In genomic region chr2:233059797-233060499, GRCh38 we compare ENCODE assay signal across 8 cellular contexts. TPM values are rescaled to one million over a fixed set of nuclear protein-coding genes. Genes with fewer than 3 reads are reported as not detected.
DNase-seq lines count a peak whose midpoint lies in the region; ATAC-seq, FAIRE-seq and TF ChIP-seq lines count a peak whose summit lies in the region.

Gene INPP5D (plus strand): TSS chr2:233060342. CDS start chr2:233060479, 137 bp downstream.

- H3K9me1 ChIP-seq in endothelial cell of umbilical vein (replicated peaks; ENCODE audit: control insufficient read depth, extremely low read depth, insufficient read depth, low read length): no peaks in the 10 kb centered on the region

- peak; percentile 92 for FAIRE-seq in endothelial cell of umbilical vein (lab: Jason Lieb, UNC)

- no peaks in the 10 kb centered on the region for H3K27me3 Mint-ChIP-seq in activated CD4-positive, alpha-beta memory T cell treated with anti-CD3 and anti-CD28 coated beads for 36 hours

- H4K20me1 ChIP-seq in BLaER1 treated with 17β-estradiol and CSF1 and Interleukin-3, amounts not matched to agents 10 nM and 100 nM: peaks cover 27 to 46% (median 41%) of the 10 kb centered on the region in 11 experiments
- no peaks in the 10 kb centered on the region for H4K20me1 ChIP-seq in endothelial cell of umbilical vein (replicated peaks; ENCODE audit: control insufficient read depth, extremely low read depth, insufficient read depth, low read length)

- no peaks in the 10 kb centered on the region for H3K9me3 Mint-ChIP-seq in activated CD4-positive, alpha-beta memory T cell treated with anti-CD3 and anti-CD28 coated beads for 36 hours

- in situ Hi-C loops in gastrocnemius medialis (cut with MboI; ENCODE audit: low sequenced_read_pairs in 4 of 4): loop anchor here in 2 of 4 donors (25.0 kb wide), 1 partner anchor 448 kb away; no protein-coding TSS in a partner anchor

- peaks cover 34% of the 10 kb centered on the region for H3K4me1 Mint-ChIP-seq in activated CD4-positive, alpha-beta memory T cell treated with anti-CD3 and anti-CD28 coated beads for 36 hours (ENCODE audit: low read depth)

- peak within 1 kb of the TSS; percentile 81 for H2AFZ ChIP-seq in endothelial cell of umbilical vein (ENCODE audit: low read depth, low read length)

- peaks cover 43 to 54% (median 50%) of the 10 kb centered on the region in 10 experiments for H3K4me1 ChIP-seq in BLaER1 treated with 17β-estradiol and CSF1 and Interleukin-3, amounts not matched to agents 10 nM and 100 nM
- H3K4me1 ChIP-seq in endothelial cell of umbilical vein (ENCODE audit: control insufficient read depth, extremely low read depth, insufficient read depth, low read length) (peaks cover 32% of the 10 kb centered on the region), gastrocnemius medialis (peaks cover 3 to 13% of the 10 kb centered on the region in 2 donors)

- peak within 1 kb of the TSS; percentile 85 to 96 (median 90) for H3K9ac ChIP-seq in BLaER1 treated with 17β-estradiol and CSF1 and Interleukin-3, amounts not matched to agents 10 nM and 100 nM
- H3K9ac ChIP-seq in endothelial cell of umbilical vein (replicated peaks; ENCODE audit: extremely low read depth, insufficient read depth, low read length): peak within 1 kb of the TSS; percentile 44

- peak within 1 kb of the TSS; percentile 86 to 100 (median 98) for H3K4me2 ChIP-seq in BLaER1 treated with 17β-estradiol and CSF1 and Interleukin-3, amounts not matched to agents 10 nM and 100 nM
- H3K4me2 ChIP-seq in endothelial cell of umbilical vein (ENCODE audit: insufficient read depth, low read length): peak within 1 kb of the TSS; percentile 75

- TF ChIP-seq CTCF in endothelial cell of umbilical vein (IDR thresholded peaks at IDR 0.05; ENCODE audit: extremely low read depth in 1 of 2, insufficient read depth in 1 of 2, low read depth in 1 of 2, low read length in 2 of 2) (peak in 1 of 2 donors; percentile 4), gastrocnemius medialis (IDR thresholded peaks at IDR 0.05 in 4 of 5, conservative IDR thresholded peaks at IDR 0.05 in 1 of 5) (no peak), WERI-Rb-1 (IDR thresholded peaks at IDR 0.05; ENCODE audit: low read depth, low read length) (no peak)

- H3K27ac Mint-ChIP-seq in activated CD4-positive, alpha-beta memory T cell treated with anti-CD3 and anti-CD28 coated beads for 36 hours: peak within 1 kb of the TSS; percentile 99

- no TSS peak for BruUV-seq in endothelial cell of umbilical vein (replicated peaks; lab: Mats Ljungman, UMichigan)

- dilution Hi-C loops in endothelial cell of umbilical vein (cut with MboI; ENCODE audit: extremely low pct_ligation_motif_present, low sequenced_read_pairs): no loop called here

- peak within 1 kb of the TSS; percentile 84 to 99 (median 94) for H3K27ac ChIP-seq in BLaER1 treated with 17β-estradiol and CSF1 and Interleukin-3, amounts not matched to agents 10 nM and 100 nM
- peak within 1 kb of the TSS; percentile 53 for H3K27ac ChIP-seq in endothelial cell of umbilical vein (ENCODE audit: insufficient read depth, low read depth, low read length)
- peak within 1 kb of the TSS; percentile 56 to 76 (median 66) for H3K27ac ChIP-seq in gastrocnemius medialis
- H3K27ac ChIP-seq in WERI-Rb-1: no peak within 1 kb of the TSS

- peaks cover 29% of the 10 kb centered on the region for H3K79me2 ChIP-seq in endothelial cell of umbilical vein (ENCODE audit: control insufficient read depth, insufficient read depth, low read length)

- H3K36me3 Mint-ChIP-seq in activated CD4-positive, alpha-beta memory T cell treated with anti-CD3 and anti-CD28 coated beads for 36 hours: peaks cover 10% of the 10 kb centered on the region

- POLR2A ChIA-PET in activated CD4-positive, alpha-beta memory T cell treated with anti-CD3 and anti-CD28 coated beads for 36 hours (lab: Charles Lee): interaction anchor here (0.6 to 6.0 kb wide), 17 partner anchors 8 to 509 kb away, joined by 3 to 145 read pairs (median 4); partner anchors contain the start of genes ATG16L1, EIF4E2 and TIGD1
- POLR2A ChIA-PET in endothelial cell of umbilical vein (lab: Charles Lee): interaction anchor here (0.6 to 1.6 kb wide), 4 partner anchors 8 to 49 kb away, joined by 3 to 7 read pairs (median 5); no protein-coding TSS in a partner anchor

- CTCF ChIA-PET in activated CD4-positive, alpha-beta memory T cell treated with anti-CD3 and anti-CD28 coated beads for 36 hours (lab: Charles Lee): interaction anchor here (0.6 to 3.4 kb wide), 17 partner anchors 10 to 1380 kb away, joined by 3 to 66 read pairs (median 4); partner anchors contain the start of gene ATG16L1
- CTCF ChIA-PET in endothelial cell of umbilical vein (lab: Charles Lee): interaction anchor here (0.6 to 4.3 kb wide), 15 partner anchors 8 to 250 kb away, joined by 3 to 30 read pairs (median 4); partner anchors contain the start of gene ATG16L1

- DNase-seq in Jurkat, Clone E6-1 (ENCODE audit: low read depth, low spot score): peak; percentile 91
- DNase-seq in activated CD4-positive, alpha-beta memory T cell treated with anti-CD3 and anti-CD28 coated beads for 36 hours: peak; percentile 83
- DNase-seq in endothelial cell of umbilical vein (ENCODE audit: low read depth, low spot score) (peak; percentile 77), gastrocnemius medialis (peak; percentile 24 to 42), kidney tubule cell (ENCODE audit: low spot score) (no peak), WERI-Rb-1 (no peak)

- H3K9me3 ChIP-seq in BLaER1 treated with 17β-estradiol and CSF1 and Interleukin-3, amounts not matched to agents 10 nM and 100 nM (replicated peaks in 1 of 11): no peaks in the 10 kb centered on the region
- no peaks in the 10 kb centered on the region for H3K9me3 ChIP-seq in endothelial cell of umbilical vein (replicated peaks; ENCODE audit: control insufficient read depth, insufficient read depth, low read length)
- H3K9me3 ChIP-seq in gastrocnemius medialis: no peaks in the 10 kb centered on the region
- H3K9me3 ChIP-seq in WERI-Rb-1 (ENCODE audit: severe bottlenecking): no peaks in the 10 kb centered on the region

- intact Hi-C loops in activated CD4-positive, alpha-beta memory T cell treated with anti-CD3 and anti-CD28 coated beads for 36 hours (cut with micrococcal nuclease): loop anchor here (2.0 to 5.0 kb wide), 4 partner anchors 163 to 453 kb away; no protein-coding TSS in a partner anchor
- intact Hi-C loops in endothelial cell of umbilical vein (cut with micrococcal nuclease) (loop anchor here (1.0 to 10.0 kb wide), 5 partner anchors 9 to 455 kb away; partner anchors contain the start of gene ATG16L1), gastrocnemius medialis (cut with DNase I; ENCODE audit: low total_unique reads) (loop anchor here (10.0 kb wide), 1 partner anchor 295 kb away; no protein-coding TSS in a partner anchor)

- H3K4me3 Mint-ChIP-seq in activated CD4-positive, alpha-beta memory T cell treated with anti-CD3 and anti-CD28 coated beads for 36 hours: peak within 1 kb of the TSS; percentile 98

- peak; percentile 86 for TF ChIP-seq POLR2A in endothelial cell of umbilical vein (IDR thresholded peaks at IDR 0.05; ENCODE audit: low read depth, low read length)
- TF ChIP-seq POLR2A in gastrocnemius medialis (IDR thresholded peaks at IDR 0.05): peak in 1 of 2 donors; percentile 38

- H3K27me3 ChIP-seq in BLaER1 treated with 17β-estradiol and CSF1 and Interleukin-3, amounts not matched to agents 10 nM and 100 nM: no peaks in the 10 kb centered on the region
- H3K27me3 ChIP-seq in endothelial cell of umbilical vein (ENCODE audit: control insufficient read depth in 2 of 2, insufficient read depth in 2 of 2, low read length in 2 of 2): no peaks in the 10 kb centered on the region
- H3K27me3 ChIP-seq in gastrocnemius medialis: no peaks in the 10 kb centered on the region
- no peaks in the 10 kb centered on the region for H3K27me3 ChIP-seq in WERI-Rb-1 (ENCODE audit: insufficient read depth, low read depth, severe bottlenecking)

- peak within 1 kb of the TSS; percentile 74 to 98 (median 88) for H3K4me3 ChIP-seq in BLaER1 treated with 17β-estradiol and CSF1 and Interleukin-3, amounts not matched to agents 10 nM and 100 nM
- H3K4me3 ChIP-seq in Jurkat, Clone E6-1 (ENCODE audit: low read length): peak within 1 kb of the TSS; percentile 95
- H3K4me3 ChIP-seq in endothelial cell of umbilical vein (replicated peaks in 1 of 3; ENCODE audit: insufficient read depth in 1 of 3, low read depth in 1 of 3, low read length in 3 of 3) (peak within 1 kb of the TSS; percentile 21 to 65 (median 55)), gastrocnemius medialis (peak within 1 kb of the TSS; percentile 45 to 51 (median 48)), WERI-Rb-1 (ENCODE audit: low read depth, low read length) (no peak within 1 kb of the TSS)

- H3K36me3 ChIP-seq in BLaER1 treated with 17β-estradiol and CSF1 and Interleukin-3, amounts not matched to agents 10 nM and 100 nM: peaks cover 8 to 31% (median 21%) of the 10 kb centered on the region in 11 experiments; a peak in 20 of 22 replicates
- H3K36me3 ChIP-seq in endothelial cell of umbilical vein (ENCODE audit: control insufficient read depth in 2 of 2, extremely low read depth in 1 of 2, insufficient read depth in 2 of 2, low read length in 2 of 2) (peaks cover 0 to 3% of the 10 kb centered on the region in 2 experiments), gastrocnemius medialis (no peaks in the 10 kb centered on the region), WERI-Rb-1 (no peaks in the 10 kb centered on the region)

- ATAC-seq in GM19463 (IDR thresholded peaks at IDR 0.05; ENCODE audit: unreplicated experiment): peak; percentile 35
- peak; percentile 38 to 59 for ATAC-seq in gastrocnemius medialis

TF ChIP-seq in endothelial cell of umbilical vein, 7 proteins besides CTCF, POLR2A, EP300 and RAD21 (continues in another document):
- TF ChIP-seq, protein P1, sequence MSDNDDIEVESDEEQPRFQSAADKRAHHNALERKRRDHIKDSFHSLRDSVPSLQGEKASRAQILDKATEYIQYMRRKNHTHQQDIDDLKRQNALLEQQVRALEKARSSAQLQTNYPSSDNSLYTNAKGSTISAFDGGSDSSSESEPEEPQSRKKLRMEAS (IDR thresholded peaks at IDR 0.05; ENCODE audit: insufficient read depth, insufficient read length): no peak
- no peak for TF ChIP-seq GATA2 (IDR thresholded peaks at IDR 0.05; ENCODE audit: insufficient read depth, insufficient read length, low read depth, low read length)

RNA-seq across cellular contexts. Expression of gene INPP5D, which starts in this region (rescaled TPM):
- polyA plus RNA-seq in Jurkat, Clone E6-1 (2012; ENCODE audit: insufficient read depth, insufficient read length): 19.7 TPM
- 10 to 100 TPM; 52.4 to 54.9 TPM for total RNA-seq in activated CD4-positive, alpha-beta memory T cell treated with anti-CD3 and anti-CD28 coated beads for 36 hours
- total RNA-seq in endothelial cell of umbilical vein (43.3 and 46.6 TPM in 2 replicates), gastrocnemius medialis (10 to 100 TPM in 1 of 4 donors, 1 to 10 TPM in 3; 1.7 to 18.7 (median 4.9) TPM)
- 10.6 and 13.9 TPM in 2 replicates for polyA plus RNA-seq in endothelial cell of umbilical vein
- 11.0 and 12.0 TPM in 2 replicates for polyA plus RNA-seq in endothelial cell of umbilical vein (2011; cell fraction: cytosol; rRNA removed)
- 49.8 and 57.0 TPM in 2 replicates for polyA plus RNA-seq in endothelial cell of umbilical vein (2011; cell fraction: nucleus; rRNA removed)
- 19.0 and 27.4 TPM in 2 replicates for polyA plus RNA-seq in endothelial cell of umbilical vein (2012)
- 59.2 and 63.4 TPM in 2 replicates for polyA minus RNA-seq in endothelial cell of umbilical vein
- polyA minus RNA-seq in endothelial cell of umbilical vein (2011; cell fraction: cytosol; rRNA and poly(A)+ RNA removed): not detected
- 45.5 and 56.7 TPM in 2 replicates for polyA minus RNA-seq in endothelial cell of umbilical vein (2011; cell fraction: nucleus; rRNA and poly(A)+ RNA removed)

Comparison
In these comparisons a context has a peak if more than half of its experiments do, and no peak if none do; other contexts are left out.
1. DNase-seq: peak in Jurkat, Clone E6-1 (single experiment), activated CD4-positive, alpha-beta memory T cell treated with anti-CD3 and anti-CD28 coated beads for 36 hours (single experiment), endothelial cell of umbilical vein (single experiment) and gastrocnemius medialis (2 of 2); none in kidney tubule cell (single experiment) and WERI-Rb-1 (single experiment).